Comparison of ENCODE assay signal across 10 cellular contexts in genomic region chr6:134169881-134170486, GRCh38.
DNase-seq lines count a peak whose midpoint lies in the region; ATAC-seq and TF ChIP-seq lines count a peak whose summit lies in the region.
"Had no signal": no experiment of that assay in that cellular context is flagged by ENCODE, and none has a peak within 500 bp of the region (broad histone marks: within the 10 kb centered on the region; RNA-seq: fewer than 3 reads in every experiment).

No MANE protein-coding gene starts in this region.

- H3K36me3 ChIP-seq in left lung (peaks cover 0 to 64% of the 10 kb centered on the region in 2 donors), stomach (peaks cover 37 to 63% (median 58%) of the 10 kb centered on the region in 4 donors)

- H3K4me1 ChIP-seq in left lung (peaks cover 3 to 40% of the 10 kb centered on the region in 2 donors), stomach (peaks cover 6 to 51% (median 11%) of the 10 kb centered on the region in 4 donors)

- peaks cover 46% of the 10 kb centered on the region for H3K4me1 Mint-ChIP-seq in T-helper 1 cell treated with Interleukin-12 subunit alpha and Interleukin-12 subunit beta and Interleukin-4 antibody, amounts not matched to agents 30 μg/mL and 1 μg/mL, for 36 hours (ENCODE audit: low read depth)

- 69 to 82% (median 80%) methylated on average over 23 of the region's 23 CpGs for WGBS in stomach, 5 donors

- DNase-seq in T-helper 1 cell (no peak), astrocyte of the spinal cord (ENCODE audit: low read depth, low spot score) (peak; percentile 33), left lung (no peak), stomach (no peak), cerebellar nuclear complex (lab: John Stamatoyannopoulos, UW) (no peak)
- DNase-seq: activated CD4-positive, alpha-beta T cell treated with anti-CD3 and anti-CD28 coated beads for 1 hour; NCI-H69 had no signal

- H3K27ac ChIP-seq in left lung (peak overlapping the region; percentile 54 to 100), stomach (peak overlapping the region; percentile 40 to 99 (median 49))

- TF ChIP-seq POLR2A in stomach (IDR thresholded peaks at IDR 0.05), result no peak

- H3K27me3 Mint-ChIP-seq in T-helper 1 cell treated with Interleukin-12 subunit alpha and Interleukin-12 subunit beta and Interleukin-4 antibody, amounts not matched to agents 30 μg/mL and 1 μg/mL, for 36 hours (ENCODE audit: low read depth), result no peaks in the 10 kb centered on the region

- H3K4me3 Mint-ChIP-seq in T-helper 1 cell treated with Interleukin-12 subunit alpha and Interleukin-12 subunit beta and Interleukin-4 antibody, amounts not matched to agents 30 μg/mL and 1 μg/mL, for 36 hours, result peak overlapping the region; percentile 39

- H3K27ac Mint-ChIP-seq in T-helper 1 cell treated with Interleukin-12 subunit alpha and Interleukin-12 subunit beta and Interleukin-4 antibody, amounts not matched to agents 30 μg/mL and 1 μg/mL, for 36 hours, result no peak overlapping the region

- peaks cover 61% of the 10 kb centered on the region for H3K36me3 Mint-ChIP-seq in T-helper 1 cell treated with Interleukin-12 subunit alpha and Interleukin-12 subunit beta and Interleukin-4 antibody, amounts not matched to agents 30 μg/mL and 1 μg/mL, for 36 hours (ENCODE audit: low read depth)

- intact Hi-C loops in left lung (cut with DNase I), result loop anchor here in 1 of 2 donors (5.0 to 10.0 kb wide), 2 partner anchors 345 to 652 kb away; no protein-coding TSS in a partner anchor
- intact Hi-C loops in stomach (cut with DNase I; ENCODE audit: low total_unique reads), result loop anchor here (5.0 kb wide), 1 partner anchor 472 kb away; no protein-coding TSS in a partner anchor

- H3K9me3 Mint-ChIP-seq in T-helper 1 cell treated with Interleukin-12 subunit alpha and Interleukin-12 subunit beta and Interleukin-4 antibody, amounts not matched to agents 30 μg/mL and 1 μg/mL, for 36 hours, result no peaks in the 10 kb centered on the region

- H3K9me3 ChIP-seq in left lung (no peaks in the 10 kb centered on the region), stomach (no peaks in the 10 kb centered on the region)

- no peaks in the 10 kb centered on the region for H3K27me3 ChIP-seq in left lung
- H3K27me3 ChIP-seq in stomach, result no peaks in the 10 kb centered on the region

- no peak for TF ChIP-seq CTCF in astrocyte of the spinal cord (IDR thresholded peaks at IDR 0.05; ENCODE audit: low read depth, low read length)
- TF ChIP-seq CTCF in left lung (IDR thresholded peaks at IDR 0.05), result no peak
- TF ChIP-seq CTCF in stomach (IDR thresholded peaks at IDR 0.05), result no peak

- in situ Hi-C loops in astrocyte of the spinal cord (cut with HindIII; ENCODE audit: low sequenced_read_pairs), result loop anchor here (10.0 kb wide), 1 partner anchor 655 kb away; no protein-coding TSS in a partner anchor

- no peak for TF ChIP-seq EP300 in stomach (IDR thresholded peaks at IDR 0.05)

- ATAC-seq in left lung (no peak), HG02885 (IDR thresholded peaks at IDR 0.05; ENCODE audit: poor library complexity, unreplicated experiment) (no peak), GM21529 (IDR thresholded peaks at IDR 0.05; ENCODE audit: unreplicated experiment) (no peak)

- H3K4me3 ChIP-seq in astrocyte of the spinal cord (ENCODE audit: low read depth, low read length) (peak overlapping the region; percentile 93), left lung (peak overlapping the region; percentile 15 to 76), stomach (peak overlapping the region; percentile 67 to 79 (median 74))
